ENCODE assay signal across 8 cellular contexts in the genomic region with DNA sequence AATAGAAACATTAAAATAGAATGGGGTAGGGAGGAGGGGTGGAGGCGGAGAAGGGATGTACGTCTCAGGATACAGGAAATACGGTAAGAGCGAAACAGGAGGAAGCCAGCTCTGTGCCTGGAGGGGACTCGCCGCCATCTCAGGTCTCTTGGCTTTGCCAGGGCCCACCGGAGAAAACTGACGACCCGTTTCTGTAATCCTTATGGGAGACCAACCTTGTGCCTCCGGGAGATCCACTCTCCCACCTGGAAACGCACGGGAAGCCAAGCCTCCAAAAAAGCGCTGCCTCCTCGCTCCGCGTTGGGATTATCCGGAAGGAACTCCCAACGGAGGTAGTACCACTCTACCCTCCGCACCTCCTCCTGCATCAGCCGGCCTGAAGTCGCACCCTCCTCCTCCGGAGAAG. TPM values are rescaled to one million over a fixed set of nuclear protein-coding genes. Genes with fewer than 3 reads are reported as not detected.
DNase-seq lines count a peak whose midpoint lies in the region; ATAC-seq lines count a peak whose summit lies in the region.

A gene with protein sequence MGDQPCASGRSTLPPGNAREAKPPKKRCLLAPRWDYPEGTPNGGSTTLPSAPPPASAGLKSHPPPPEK (plus strand): TSS at position 92 of the 406 bp plus-strand sequence. CDS start 111 bp downstream, at position 203.

- peak within 1 kb of the TSS; percentile 76 for H3K9ac ChIP-seq in HUES6 (ENCODE audit: low read length)

- H3K36me3 ChIP-seq in HUES6 (ENCODE audit: control insufficient read depth, insufficient read depth, low read length) (peaks cover 2% of the 10 kb centered on the region; the same call in 1 of the 2 replicates), SJCRH30 (no peaks in the 10 kb centered on the region)

- peak; percentile 17 for DNase-seq in DMS153 treated with DMSO at 0.1 percent for 48 hours (lab: John Stamatoyannopoulos, UW; ENCODE audit: unreplicated experiment)
- DNase-seq in SJCRH30, result peak; percentile 43 to 68
- DNase-seq in anterior cingulate cortex (lab: John Stamatoyannopoulos, UW), result peak in 50 of 58 donors; percentile 1 to 62 (median 23)
- peak; percentile 25 for DNase-seq in left ventricle myocardium superior
- peak; percentile 13 to 78 (median 28) for DNase-seq in posterior cingulate gyrus
- no peak for DNase-seq in HuH-7.5 (ENCODE audit: low spot score)

- peaks cover 4% of the 10 kb centered on the region; the same call in 1 of the 2 replicates for H3K4me1 ChIP-seq in HUES6 (ENCODE audit: control insufficient read depth, insufficient read depth, low read length)
- H3K4me1 ChIP-seq in SJCRH30, result no peaks in the 10 kb centered on the region

- intact Hi-C loops in left ventricle myocardium superior (cut with micrococcal nuclease) (no loop called here), posterior cingulate gyrus (cut with DNase I) (no loop called here)

- H3K9me3 ChIP-seq in HUES6 (ENCODE audit: control insufficient read depth, insufficient read depth, low read depth, low read length), result no peaks in the 10 kb centered on the region
- H3K9me3 ChIP-seq in SJCRH30 (replicated peaks), result no peaks in the 10 kb centered on the region

- ATAC-seq in GM21381 (IDR thresholded peaks at IDR 0.05; ENCODE audit: unreplicated experiment) (peak; percentile 63), left ventricle myocardium superior (peak; percentile 97)

- H3K27me3 ChIP-seq in HUES6 (ENCODE audit: control insufficient read depth, insufficient read depth, low read length) (no peaks in the 10 kb centered on the region), SJCRH30 (no peaks in the 10 kb centered on the region)

- H3K4me3 ChIP-seq in HUES6 (ENCODE audit: low read depth, low read length) (peak within 1 kb of the TSS; percentile 77), SJCRH30 (peak within 1 kb of the TSS; percentile 72)

- H3K27ac ChIP-seq in HUES6 (ENCODE audit: low read depth, low read length) (peak within 1 kb of the TSS; percentile 56; the same call in 1 of the 2 replicates), SJCRH30 (peak within 1 kb of the TSS; percentile 50)

RNA-seq across cellular contexts. Expression of the gene that starts here (rescaled TPM):
- total RNA-seq in SJCRH30 (2014; rRNA removed; shearing (Covaris generic)), result 14.6 and 16.2 TPM in 2 replicates
- total RNA-seq in left ventricle myocardium superior, result 22.1 TPM
